In the genomic region with DNA sequence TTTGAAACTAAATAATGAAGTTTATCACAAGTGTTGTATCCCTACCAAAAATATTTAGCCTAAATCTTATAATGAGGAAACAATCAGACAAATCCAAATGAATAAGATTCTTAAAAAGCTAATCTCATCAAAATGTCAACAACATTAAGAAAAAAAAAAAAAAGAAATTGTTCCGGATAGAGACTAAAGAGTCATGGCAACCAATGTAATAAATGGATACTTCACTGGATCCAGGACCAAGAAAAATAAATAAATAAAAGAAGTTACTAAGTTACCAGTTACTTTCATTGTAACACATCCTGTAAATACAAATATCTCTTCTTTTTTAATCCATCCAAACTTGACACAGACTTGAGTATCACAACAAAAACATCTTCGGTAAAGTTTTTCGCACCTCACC, we compare ENCODE assay signal across 1 cellular context.
TF ChIP-seq lines count a peak whose summit lies in the region.

No MANE protein-coding gene starts in this region.

TF ChIP-seq in IMR-90, 13 proteins besides CTCF, POLR2A, EP300 and RAD21 (continued from another document):
- TF ChIP-seq FOS (IDR thresholded peaks at IDR 0.05; ENCODE audit: low read depth, low read length) = no peak
- no peak for TF ChIP-seq RCOR1 (IDR thresholded peaks at IDR 0.05; ENCODE audit: insufficient replicate concordance, low read length)
- no peak for TF ChIP-seq SMC3 (IDR thresholded peaks at IDR 0.05; ENCODE audit: low read depth, low read length)
- no peak for TF ChIP-seq RFX5 (IDR thresholded peaks at IDR 0.05; ENCODE audit: low read depth, low read length)
- no peak for TF ChIP-seq CHD1 (IDR thresholded peaks at IDR 0.05; ENCODE audit: low read depth, low read length)
